Comparison of ENCODE assay signal across 19 cellular contexts in the genomic region with DNA sequence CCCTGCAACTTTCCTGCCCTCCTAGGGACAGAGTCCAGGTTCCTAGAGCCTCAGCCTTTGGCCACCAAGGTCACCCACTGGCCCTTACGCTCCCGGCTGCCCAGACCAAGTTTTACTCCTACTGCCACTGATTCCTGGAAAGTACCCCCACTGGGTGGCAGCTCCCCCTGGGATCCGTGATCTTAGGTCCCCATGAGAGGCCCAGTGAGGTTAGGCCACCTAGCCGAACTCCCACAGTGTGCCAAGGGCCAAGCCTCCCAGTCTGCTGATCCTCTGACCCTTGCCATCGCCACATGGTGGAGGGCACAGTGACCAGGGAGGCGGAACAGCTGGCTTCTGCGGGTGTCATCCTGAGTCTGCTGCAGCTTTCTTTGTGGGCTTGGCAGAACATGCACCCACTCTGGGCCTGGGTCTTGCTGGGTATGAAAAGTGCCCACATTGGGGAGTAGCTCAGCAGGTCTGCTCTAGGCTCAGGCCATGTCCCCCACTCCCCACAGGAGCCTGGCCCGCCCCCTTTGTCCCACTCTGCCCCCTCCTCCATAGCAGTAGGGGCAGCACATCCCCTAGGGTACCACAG. TPM values are rescaled to one million over a fixed set of nuclear protein-coding genes. Genes with fewer than 3 reads are reported as not detected.
DNase-seq lines count a peak whose midpoint lies in the region; ATAC-seq, FAIRE-seq and TF ChIP-seq lines count a peak whose summit lies in the region.
"Had no signal": no experiment of that assay in that cellular context is flagged by ENCODE, and none has a peak within 500 bp of the region (broad histone marks: within the 10 kb centered on the region; RNA-seq: fewer than 3 reads in every experiment).

No MANE protein-coding gene starts in this region.

- no peak overlapping the region for H4K5ac ChIP-seq in H1 (ENCODE audit: insufficient read length, low read depth, low read length)

- intact Hi-C loops in gastrocnemius medialis (cut with DNase I; ENCODE audit: low total_unique reads), result no loop called here

- CTCF ChIA-PET in AG04450 (lab: Charles Lee), result no interaction called here
- CTCF ChIA-PET in H1 (lab: Charles Lee; ENCODE audit: partially characterized antibody), result interaction anchor here (1.2 to 1.5 kb wide), 2 partner anchors 14 to 26 kb away, joined by 3 read pairs; no protein-coding TSS in a partner anchor

- H4K8ac ChIP-seq in H1 (ENCODE audit: extremely low read depth, insufficient read depth, low read length), result no peak overlapping the region

- H3K27me3 ChIP-seq in AG04450 (ENCODE audit: control insufficient read depth, insufficient read depth, low read length) (no peaks in the 10 kb centered on the region), H1 (replicated peaks in 1 of 4; ENCODE audit: control insufficient read depth in 3 of 4, extremely low read depth in 1 of 4, insufficient read depth in 3 of 4, low read length in 3 of 4) (no peaks in the 10 kb centered on the region), osteoblast (ENCODE audit: insufficient read depth, low read length) (no peaks in the 10 kb centered on the region), gastrocnemius medialis (no peaks in the 10 kb centered on the region)

- TF ChIP-seq RAD21 in H1 (IDR thresholded peaks at IDR 0.05 in 1 of 2, conservative IDR thresholded peaks at IDR 0.05 in 1 of 2; ENCODE audit: low read depth in 2 of 2, low read length in 2 of 2), result no peak

- H3K18ac ChIP-seq in H1 (ENCODE audit: extremely low read depth, low read length), result no peak overlapping the region

- in situ Hi-C loops in gastrocnemius medialis (cut with MboI; ENCODE audit: low sequenced_read_pairs in 4 of 4), result no loop called here

- no peak overlapping the region for H2BK15ac ChIP-seq in H1 (ENCODE audit: low read length)

- DNase-seq in AG04450 (ENCODE audit: low read depth, low spot score) (no peak), HFFc6 (no peak), H1 (ENCODE audit: low read depth in 1 of 2, low spot score in 2 of 2) (no peak), osteoblast (ENCODE audit: insufficient read length, low spot score, missing footprints) (peak; percentile 62), NAMALWA (ENCODE audit: low spot score) (no peak), SKM-1 (lab: John Stamatoyannopoulos, UW; ENCODE audit: unreplicated experiment) (no peak), gastrocnemius medialis (no peak)
- DNase-seq: CD8-positive, alpha-beta T cell; COR-L47; DMS153; DMS79 treated with DMSO at 0.1 percent for 48 hours; EL; GOT3; HCEC 1CT had no signal

- ATAC-seq in gastrocnemius medialis, result no peak
- ATAC-seq: A549; CD8-positive, alpha-beta T cell had no signal

- H2AFZ ChIP-seq in H1 (ENCODE audit: low read length) (no peak overlapping the region), osteoblast (ENCODE audit: low read length) (no peak overlapping the region)

- H3K14ac ChIP-seq in H1 (ENCODE audit: insufficient read length), result no peak overlapping the region

- no peak overlapping the region for H4K91ac ChIP-seq in H1 (replicated peaks; ENCODE audit: insufficient read length, low read length)

- H2AK5ac ChIP-seq in H1 (ENCODE audit: low read depth, low read length), result no peak overlapping the region

- H2BK20ac ChIP-seq in H1 (ENCODE audit: low read length), result no peak overlapping the region

- H3K9me3 Mint-ChIP-seq in HFFc6, result no peaks in the 10 kb centered on the region
- H3K9me3 Mint-ChIP-seq: CD14-positive monocyte; CD8-positive, alpha-beta T cell had no signal

- H3K4me3 ChIP-seq in AG04450 (ENCODE audit: low read depth, low read length) (no peak overlapping the region), H1 (ENCODE audit: extremely low read depth in 1 of 4, insufficient read depth in 2 of 4, low read depth in 3 of 4, low read length in 4 of 4) (no peak overlapping the region), osteoblast (ENCODE audit: insufficient read depth, low read length) (no peak overlapping the region), gastrocnemius medialis (no peak overlapping the region)
- H3K4me3 ChIP-seq: A549 had no signal

- WGBS in H1 (ENCODE audit: extremely low coverage in 1 of 2, insufficient coverage in 1 of 2, insufficient read length in 1 of 2, insufficient replicate concordance in 2 of 2, low coverage in 1 of 2, low lambda C conversion rate in 2 of 2, missing lambda C conversion rate in 1 of 2), 2 experiments, result 90% methylated on average over 7 of the region's 8 CpGs; no CpG with 5 or more reads in 1 of the 2 experiments

- H3K27me3 Mint-ChIP-seq in HFFc6 (ENCODE audit: insufficient read depth), result peaks cover 16% of the 10 kb centered on the region

- H4K20me1 ChIP-seq in H1 (replicated peaks in 1 of 2; ENCODE audit: control insufficient read depth in 1 of 2, insufficient read depth in 2 of 2, low read length in 2 of 2) (peaks cover 6 to 12% of the 10 kb centered on the region in 2 experiments), osteoblast (ENCODE audit: insufficient read depth, low read length) (peaks cover 22% of the 10 kb centered on the region)

- H3K4me1 ChIP-seq in H1 (replicated peaks in 1 of 4; ENCODE audit: control insufficient read depth in 3 of 4, insufficient read depth in 4 of 4, low read length in 3 of 4), result peaks cover 0 to 2% (median 0%) of the 10 kb centered on the region in 4 experiments; a peak in 1 of 7 replicates
- no peaks in the 10 kb centered on the region for H3K4me1 ChIP-seq in osteoblast (ENCODE audit: insufficient read depth, low read length)
- H3K4me1 ChIP-seq in gastrocnemius medialis, result no peaks in the 10 kb centered on the region
- H3K4me1 ChIP-seq: A549 had no signal

- FAIRE-seq in H1 (lab: Jason Lieb, UNC), result no peak
- FAIRE-seq: A549, D721Med, G401.6, GM12892 had no signal

- H2BK5ac ChIP-seq in H1 (ENCODE audit: low read depth, low read length), result peak overlapping the region; percentile 39; the same call in 1 of the 2 replicates

- H3K79me1 ChIP-seq in H1 (ENCODE audit: low read depth, low read length), result no peaks in the 10 kb centered on the region

- H3K4me2 ChIP-seq in H1 (ENCODE audit: insufficient read depth in 1 of 2, low read depth in 2 of 2, low read length in 2 of 2) (no peak overlapping the region), osteoblast (ENCODE audit: insufficient read depth, low read length) (no peak overlapping the region)
- H3K4me2 ChIP-seq: A549 had no signal

- H3K27ac ChIP-seq in AG04450 (ENCODE audit: low read depth, low read length), result peak overlapping the region; percentile 11
- no peak overlapping the region for H3K27ac ChIP-seq in H1 (ENCODE audit: low read depth, low read length)
- H3K27ac ChIP-seq in osteoblast (ENCODE audit: low read depth, low read length), result no peak overlapping the region
- no peak overlapping the region for H3K27ac ChIP-seq in gastrocnemius medialis
- H3K27ac ChIP-seq: A549 had no signal

- no peak overlapping the region for H3K23ac ChIP-seq in H1 (ENCODE audit: insufficient read length)

- no peak overlapping the region for H3K4me3 Mint-ChIP-seq in HFFc6
- H3K4me3 Mint-ChIP-seq: CD8-positive, alpha-beta T cell had no signal

- no peak overlapping the region for H3K56ac ChIP-seq in H1 (replicated peaks; ENCODE audit: insufficient read length, low read depth, low read length)

- no peak overlapping the region for H2BK12ac ChIP-seq in H1 (ENCODE audit: low read depth, low read length)

- H3K4ac ChIP-seq in H1 (replicated peaks; ENCODE audit: insufficient read length, low read depth, low read length), result no peak overlapping the region

- peaks cover 17% of the 10 kb centered on the region for H3K36me3 Mint-ChIP-seq in HFFc6 (ENCODE audit: low read depth)

- H3K23me2 ChIP-seq in H1 (ENCODE audit: low read depth, low read length), result no peaks in the 10 kb centered on the region; the same call in 1 of the 2 replicates

- no peak for TF ChIP-seq CTCF in AG04450 (IDR thresholded peaks at IDR 0.05; ENCODE audit: low read depth, low read length)
- no peak for TF ChIP-seq CTCF in HFFc6 (IDR thresholded peaks at IDR 0.05)
- no peak for TF ChIP-seq CTCF in H1 (IDR thresholded peaks at IDR 0.05; ENCODE audit: control extremely low read depth in 1 of 3, insufficient read depth in 1 of 3, low read depth in 1 of 3, low read length in 3 of 3)
- no peak for TF ChIP-seq CTCF in osteoblast (IDR thresholded peaks at IDR 0.05; ENCODE audit: extremely low read depth, low read depth, low read length)
- no peak for TF ChIP-seq CTCF in gastrocnemius medialis (IDR thresholded peaks at IDR 0.05 in 4 of 5, conservative IDR thresholded peaks at IDR 0.05 in 1 of 5)

- POLR2A ChIA-PET in AG04450 (lab: Yijun Ruan, JAX), result no interaction called here
- POLR2A ChIA-PET in H1 (lab: Charles Lee; ENCODE audit: partially characterized antibody), result interaction anchor here (1.7 kb wide), 1 partner anchor 9 kb away, joined by 3 read pairs; no protein-coding TSS in a partner anchor

- TF ChIP-seq POLR2A in H1 (IDR thresholded peaks at IDR 0.05; ENCODE audit: control extremely low read depth in 1 of 2, low read depth in 2 of 2, low read length in 2 of 2) (no peak), gastrocnemius medialis (IDR thresholded peaks at IDR 0.05) (no peak)

- peak overlapping the region; percentile 63 for H3K27ac Mint-ChIP-seq in HFFc6
- H3K27ac Mint-ChIP-seq: CD8-positive, alpha-beta T cell had no signal

- H3K9ac ChIP-seq in H1 (replicated peaks in 1 of 4; ENCODE audit: extremely low read depth in 1 of 4, low read depth in 3 of 4, low read length in 3 of 4), result no peak overlapping the region

- H3K36me3 ChIP-seq in H1 (ENCODE audit: control insufficient read depth in 2 of 4, insufficient read depth in 4 of 4, low read length in 3 of 4), result peaks cover 6 to 57% (median 27%) of the 10 kb centered on the region in 4 experiments; a peak in 5 of 8 replicates
- H3K36me3 ChIP-seq in osteoblast (ENCODE audit: insufficient read depth, low read length), result peaks cover 87% of the 10 kb centered on the region
- peaks cover 4 to 95% of the 10 kb centered on the region in 2 donors for H3K36me3 ChIP-seq in gastrocnemius medialis

- peaks cover 8% of the 10 kb centered on the region; the same call in 1 of the 2 replicates for H3K4me1 Mint-ChIP-seq in HFFc6 (ENCODE audit: low read depth)

- H3K79me2 ChIP-seq in H1 (ENCODE audit: control insufficient read depth in 1 of 2, insufficient read depth in 2 of 2, low read length in 2 of 2) (no peaks in the 10 kb centered on the region), osteoblast (ENCODE audit: insufficient read depth, low read length) (no peaks in the 10 kb centered on the region)

- TF ChIP-seq EP300 in H1 (IDR thresholded peaks at IDR 0.05; ENCODE audit: borderline replicate concordance in 1 of 2, low read depth in 2 of 2, low read length in 2 of 2), result no peak

- H3K9me3 ChIP-seq in AG04450 (ENCODE audit: control insufficient read depth, insufficient read depth, low read length) (no peaks in the 10 kb centered on the region; the same call in 1 of the 2 replicates), H1 (ENCODE audit: insufficient read depth in 2 of 2, low read depth in 1 of 2, low read length in 1 of 2) (no peaks in the 10 kb centered on the region), osteoblast (ENCODE audit: low read depth, low read length) (no peaks in the 10 kb centered on the region), gastrocnemius medialis (no peaks in the 10 kb centered on the region)
- H3K9me3 ChIP-seq: A549 had no signal

- H2BK120ac ChIP-seq in H1 (replicated peaks; ENCODE audit: low read depth, low read length), result no peak overlapping the region

RNA-seq across cellular contexts. Expression of a gene that starts 40.5 kb away (rescaled TPM):
- polyA plus RNA-seq in AG04450 (2011; rRNA removed) (68.6 and 77.2 TPM in 2 replicates), H1 (2011; rRNA removed) (77.6 and 107 TPM in 2 replicates)
- 50.0 and 81.1 TPM in 2 replicates for polyA minus RNA-seq in AG04450 (2011; rRNA and poly(A)+ RNA removed)
- 100 to 1,000 TPM in 3 of 6 experiments, 10 to 100 TPM in 3; 66.1 to 109 (median 98.9) TPM for total RNA-seq in HFFc6 (2021; fragmentation: NEBNext Ultra II Directional; extraction: Animal tissue kit (Norgen Biotek cat#: 25700))
- total RNA-seq in H1 (2021; fragmentation: NEBNext Ultra II Directional; extraction: Animal tissue kit (Norgen Biotek cat#: 25700)), result 70.2 and 74.9 TPM in 2 replicates
- 91.0 TPM for polyA plus RNA-seq in H1 (2011; cell fraction: cytosol; rRNA removed)
- polyA plus RNA-seq in H1 (2011; cell fraction: nucleus; rRNA removed), result 104 TPM
- 66.7 to 100 TPM (median 84.3 TPM) in 4 replicates for polyA plus RNA-seq in H1 (2012, experiment 1 of 2)
- 67.0 TPM for polyA plus RNA-seq in H1 (2012, experiment 2 of 2)
- 54.5 TPM for polyA plus RNA-seq in H1 (2013, experiment 1 of 2)
- 54.9 TPM for polyA plus RNA-seq in H1 (2013, experiment 2 of 2)
- 62.8 and 81.2 TPM in 2 replicates for polyA minus RNA-seq in H1 (2011; rRNA and poly(A)+ RNA removed)
- polyA minus RNA-seq in H1 (2011; cell fraction: cytosol; rRNA and poly(A)+ RNA removed), result 40.5 TPM
- 52.5 TPM for polyA minus RNA-seq in H1 (2011; cell fraction: nucleus; rRNA and poly(A)+ RNA removed)
- total RNA-seq in osteoblast (37.7 and 39.1 TPM in 2 replicates), gastrocnemius medialis (10 to 100 TPM; 39.1 to 82.1 (median 67.9) TPM)
